ENCODE assay signal across 8 cellular contexts in the genomic region with DNA sequence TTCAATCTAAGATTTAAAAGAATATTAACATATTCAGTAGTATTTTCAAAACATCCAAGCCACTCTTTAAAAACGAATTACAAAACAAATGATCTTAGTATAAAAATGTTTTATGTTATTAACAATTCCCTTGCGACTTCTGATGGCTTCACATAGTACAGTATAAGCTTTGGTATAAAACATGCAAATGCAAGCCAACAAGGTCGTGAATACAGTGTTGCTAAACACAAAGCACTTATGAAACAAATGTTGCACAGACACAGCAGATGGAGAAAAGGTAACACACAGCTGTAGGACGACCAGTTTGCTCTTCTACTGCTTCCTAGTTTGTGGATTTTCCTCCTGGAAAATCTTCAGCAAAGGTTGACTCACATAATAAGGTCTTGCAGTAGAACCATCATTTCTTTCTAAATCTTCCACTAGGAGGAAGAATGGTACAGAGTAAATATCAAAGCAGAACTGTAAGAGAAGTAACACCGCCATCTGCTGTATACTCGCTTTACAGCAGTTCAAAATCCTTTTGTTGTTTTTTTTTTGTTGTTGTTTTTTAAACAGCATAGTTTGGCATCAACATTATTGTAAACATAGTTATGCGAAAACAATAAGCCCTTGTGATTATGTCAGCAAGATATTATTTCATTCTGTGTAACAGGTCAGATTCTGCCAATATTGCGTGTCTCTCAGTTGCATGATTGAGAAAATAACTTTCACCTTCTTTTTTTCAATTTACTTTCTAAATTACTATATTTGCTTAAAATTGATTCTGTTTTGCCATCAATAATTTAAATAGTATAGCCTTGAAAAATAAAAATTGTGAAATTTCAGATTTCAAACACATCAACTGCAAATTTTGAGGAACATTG.
DNase-seq lines count a peak whose midpoint lies in the region; ATAC-seq and TF ChIP-seq lines count a peak whose summit lies in the region.

No MANE protein-coding gene starts in this region.

- 30 to 35% (median 33%) methylated on average over 8 of the region's 8 CpGs for WGBS in heart left ventricle, 4 donors

- H3K36me3 ChIP-seq in heart left ventricle, result no peaks in the 10 kb centered on the region
- H3K36me3 ChIP-seq in H7 (replicated peaks; ENCODE audit: control insufficient read depth, insufficient read depth, low read length), result no peaks in the 10 kb centered on the region

- DNase-seq in heart left ventricle (no peak), cardiac septum (ENCODE audit: low spot score) (no peak), H7 (peak; percentile 8), foreskin keratinocyte (peak; percentile 22 to 47), retinal pigment epithelial cell (ENCODE audit: low read depth) (peak; percentile 14)
- no peak for DNase-seq in activated T-cell treated with anti-CD3 and anti-CD28 coated beads, Interleukin-2, amount 50 U/mL, for 1 hour

- intact Hi-C loops in heart left ventricle (cut with DNase I), result loop anchor here in 8 of 10 donors (2.0 to 5.0 kb wide), 2 partner anchors 431 kb away; no protein-coding TSS in a partner anchor
- intact Hi-C loops in cardiac septum (cut with DNase I), result loop anchor here (2.0 kb wide), 1 partner anchor 431 kb away; no protein-coding TSS in a partner anchor

- ATAC-seq in heart left ventricle (no peak), SK-N-SH treated with all-trans-retinoic acid at 6 μM for 48 hours (peak; percentile 91), foreskin keratinocyte (peak; percentile 92)

- TF ChIP-seq CTCF in heart left ventricle (IDR thresholded peaks at IDR 0.05) (peak; percentile 30 to 68 (median 56)), LNCAP (IDR thresholded peaks at IDR 0.05) (peak; percentile 81), foreskin keratinocyte (conservative IDR thresholded peaks at IDR 0.05) (peak; percentile 84), retinal pigment epithelial cell (conservative IDR thresholded peaks at IDR 0.05; ENCODE audit: low read depth, low read length) (peak; percentile 78)

- H3K27ac ChIP-seq in heart left ventricle, result no peak overlapping the region
- H3K27ac ChIP-seq in foreskin keratinocyte, result no peak overlapping the region

- TF ChIP-seq POLR2A in heart left ventricle (IDR thresholded peaks at IDR 0.05), result no peak

- H3K4me3 ChIP-seq in heart left ventricle (no peak overlapping the region), H7 (ENCODE audit: insufficient read depth, low read depth, low read length) (no peak overlapping the region), retinal pigment epithelial cell (ENCODE audit: low read length) (no peak overlapping the region)

- H3K9me3 ChIP-seq in heart left ventricle, result no peaks in the 10 kb centered on the region

- no peaks in the 10 kb centered on the region for H3K27me3 ChIP-seq in heart left ventricle
- no peaks in the 10 kb centered on the region for H3K27me3 ChIP-seq in H7 (ENCODE audit: control insufficient read depth, insufficient read depth, low read length)
- no peaks in the 10 kb centered on the region for H3K27me3 ChIP-seq in foreskin keratinocyte

- H3K4me1 ChIP-seq in heart left ventricle, result no peaks in the 10 kb centered on the region
- H3K4me1 ChIP-seq in foreskin keratinocyte, result no peaks in the 10 kb centered on the region

TF ChIP-seq in SK-N-SH treated with all-trans-retinoic acid at 6 μM for 48 hours, 23 proteins besides CTCF, POLR2A, EP300 and RAD21:
- TF ChIP-seq ZFP30 (CRISPR knock-in tag; IDR thresholded peaks at IDR 0.05), result no peak
- no peak for TF ChIP-seq ZNF70 (CRISPR knock-in tag; IDR thresholded peaks at IDR 0.05)
- no peak for TF ChIP-seq POU6F1 (CRISPR knock-in tag; IDR thresholded peaks at IDR 0.05; ENCODE audit: borderline replicate concordance, low read depth)
- no peak for TF ChIP-seq TCF4 (CRISPR knock-in tag; IDR thresholded peaks at IDR 0.05; ENCODE audit: borderline replicate concordance)
- TF ChIP-seq RARB (CRISPR knock-in tag; IDR thresholded peaks at IDR 0.05), result no peak
- TF ChIP-seq TOX (CRISPR knock-in tag; IDR thresholded peaks at IDR 0.05; ENCODE audit: borderline replicate concordance), result no peak
- TF ChIP-seq PATZ1 (CRISPR knock-in tag; IDR thresholded peaks at IDR 0.05; ENCODE audit: borderline replicate concordance), result no peak
- TF ChIP-seq BACH2 (CRISPR knock-in tag; IDR thresholded peaks at IDR 0.05; ENCODE audit: borderline replicate concordance), result no peak

Comparison
In these comparisons a context has a peak if more than half of its experiments do, and no peak if none do; other contexts are left out.
1. ATAC-seq: peak in SK-N-SH treated with all-trans-retinoic acid at 6 μM for 48 hours (single experiment) and foreskin keratinocyte (single experiment); none in heart left ventricle (0 of 4).
2. DNase-seq: peak in H7 (single experiment), foreskin keratinocyte (2 of 2) and retinal pigment epithelial cell (single experiment); none in heart left ventricle (0 of 5), cardiac septum (single experiment) and activated T-cell treated with anti-CD3 and anti-CD28 coated beads, Interleukin-2, amount 50 U/mL, for 1 hour (single experiment).
3. Peak in every context shown above with its lines, with median percentiles within 50 percentile points of each other: CTCF ChIP-seq.